14 cellular contexts compared by ENCODE assay signal in genomic region chr19:39156230-39156890, GRCh38. TPM values are rescaled to one million over a fixed set of nuclear protein-coding genes. Genes with fewer than 3 reads are reported as not detected.
DNase-seq lines count a peak whose midpoint lies in the region; ATAC-seq and TF ChIP-seq lines count a peak whose summit lies in the region.
"Had no signal": no experiment of that assay in that cellular context is flagged by ENCODE, and none has a peak within 500 bp of the region (broad histone marks: within the 10 kb centered on the region; RNA-seq: fewer than 3 reads in every experiment).

No MANE protein-coding gene starts in this region.

- TF ChIP-seq EP300 in stomach (IDR thresholded peaks at IDR 0.05) = no peak

- no peaks in the 10 kb centered on the region for H3K36me3 ChIP-seq in adipocyte (ENCODE audit: control insufficient read depth, insufficient read depth, low read length, severe bottlenecking)
- H3K36me3 ChIP-seq in stomach = no peaks in the 10 kb centered on the region

- peak; percentile 72 for DNase-seq in GM03348 (ENCODE audit: low spot score)
- peak; percentile 27 for DNase-seq in adipocyte (ENCODE audit: low read depth)
- peak; percentile 47 for DNase-seq in kidney tubule cell (ENCODE audit: low spot score)
- peak; percentile 42 for DNase-seq in stomach
- no peak for DNase-seq in NOMO-1 (lab: John Stamatoyannopoulos, UW; ENCODE audit: unreplicated experiment in 2 of 2)
- DNase-seq: activated CD4-positive, CD25-positive, alpha-beta regulatory T cell treated with anti-CD3 and anti-CD28 coated beads, Interleukin-2, amount 50 U/mL, for 72 hours; HFFc6; NCI-H187 treated with DMSO at 0.1 percent for 48 hours had no signal

- no peak for TF ChIP-seq POLR2A in stomach (IDR thresholded peaks at IDR 0.05)

- peak overlapping the region; percentile 29 to 60 (median 55) for H3K27ac ChIP-seq in stomach

- H3K4me3 ChIP-seq in adipocyte (ENCODE audit: low read length) (no peak overlapping the region), stomach (peak overlapping the region in 1 of 4 donors; percentile 28)

- TF ChIP-seq CTCF in stomach (IDR thresholded peaks at IDR 0.05) = no peak

- H3K9ac ChIP-seq in adipocyte (ENCODE audit: low read length) = no peak overlapping the region

- H3K4me1 ChIP-seq in adipocyte (ENCODE audit: control insufficient read depth, insufficient read depth, low read length) = peaks cover 16% of the 10 kb centered on the region
- peaks cover 67 to 88% (median 77%) of the 10 kb centered on the region in 4 donors for H3K4me1 ChIP-seq in stomach

- intact Hi-C loops in stomach (cut with DNase I; ENCODE audit: low total_unique reads) = no loop called here

- H3K27me3 ChIP-seq in adipocyte (replicated peaks; ENCODE audit: control insufficient read depth, insufficient read depth, low read length) (no peaks in the 10 kb centered on the region), stomach (no peaks in the 10 kb centered on the region)

- ATAC-seq in GM19328 (IDR thresholded peaks at IDR 0.05; ENCODE audit: unreplicated experiment) (no peak), GM18868 (IDR thresholded peaks at IDR 0.05; ENCODE audit: unreplicated experiment) (no peak)
- ATAC-seq: stimulated activated memory B cell treated with anti-CD40 and anti-IgM and Interleukin-4, amounts not matched to agents 10 μg/mL and 1 μg/mL and 100 μg/mL, for 72 hours had no signal

- WGBS in stomach, 5 donors = 8 to 34% (median 22%) methylated on average over 6 to 17 of the region's 17 CpGs

- H3K9me3 ChIP-seq in adipocyte (ENCODE audit: control insufficient read depth, low read length) (no peaks in the 10 kb centered on the region), stomach (no peaks in the 10 kb centered on the region)

RNA-seq across cellular contexts. Expression of gene PAK4, which starts 30.8 kb away (rescaled TPM):
- 10 to 100 TPM in 3 of 5 donors, 1 to 10 TPM in 2; 4.2 to 80.4 (median 35.6) TPM for total RNA-seq in stomach
- 10 to 100 TPM; 20.8 to 24.5 (median 24.3) TPM for polyA plus RNA-seq in stomach

RNA-seq across cellular contexts. Expression of gene NCCRP1, which starts 40.4 kb away (rescaled TPM):
- not detected for total RNA-seq in stomach
- polyA plus RNA-seq in stomach = 10 to 100 TPM in 1 of 3 donors, under 1 TPM in 1, not detected in 1; 0.37 to 40.6 TPM
- total RNA-seq: activated naive CD4-positive, alpha-beta T cell treated with anti-CD3 and anti-CD28 coated beads, Interleukin-2, amount 50 U/mL, for 72 hours; HFFc6 had no signal

RNA-seq across cellular contexts. Expression of gene SYCN, which starts 47.7 kb away (rescaled TPM):
- total RNA-seq in stomach = not detected
- 1 to 10 TPM in 1 of 3 donors, under 1 TPM in 1, not detected in 1; 0.65 to 1.9 TPM for polyA plus RNA-seq in stomach
- total RNA-seq: activated naive CD4-positive, alpha-beta T cell treated with anti-CD3 and anti-CD28 coated beads, Interleukin-2, amount 50 U/mL, for 72 hours; HFFc6; lower leg skin; RPMI7951 had no signal

Comparison
In these comparisons a context has a peak if more than half of its experiments do, and no peak if none do; other contexts are left out.
1. DNase-seq: peak in GM03348 (single experiment), adipocyte (single experiment), kidney tubule cell (single experiment) and stomach (single experiment); none in NOMO-1 (0 of 2).